In the genomic region with DNA sequence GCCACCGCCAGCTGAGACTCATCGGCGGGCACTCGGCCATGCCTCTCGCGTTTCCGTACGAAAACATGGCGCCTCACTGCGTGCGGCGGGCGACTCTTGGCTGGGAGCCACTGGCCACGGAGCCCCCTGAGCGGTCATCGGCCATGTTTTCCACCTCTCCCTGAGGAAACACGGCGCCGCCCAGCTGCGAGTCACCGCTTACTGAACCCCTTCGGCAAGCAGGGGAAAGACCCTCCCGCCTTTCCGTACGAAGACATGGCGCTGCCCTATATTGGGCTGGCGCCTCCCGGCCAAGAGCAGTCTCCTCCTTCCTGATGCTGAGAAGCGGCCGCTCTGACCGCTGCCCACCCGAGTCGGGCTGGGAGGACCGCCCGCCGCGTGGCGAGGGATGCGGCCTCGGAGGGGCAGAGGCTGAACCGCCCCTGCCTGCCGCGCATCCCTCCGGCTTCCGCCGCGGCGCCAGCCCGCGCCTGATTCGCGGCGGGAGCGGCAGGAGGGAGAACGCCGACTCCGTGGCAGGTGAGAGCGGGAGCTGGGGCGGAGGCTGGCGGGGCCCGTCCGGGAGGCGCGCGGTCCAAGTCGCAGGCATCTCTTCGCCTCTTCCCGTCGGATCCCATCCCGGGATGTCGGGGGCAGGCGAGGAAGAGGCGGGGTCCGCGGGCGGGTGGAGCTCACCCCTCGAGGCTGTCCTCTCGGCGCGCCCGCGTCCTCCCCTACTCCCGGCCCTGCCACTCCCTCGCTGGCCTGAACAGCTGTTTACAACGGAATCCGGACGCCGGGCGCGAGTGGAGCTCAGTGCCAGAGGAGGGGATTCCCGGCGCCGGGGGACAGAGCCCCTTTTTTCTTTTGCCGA, we compare ENCODE assay signal across 8 cellular contexts. TPM values are rescaled to one million over a fixed set of nuclear protein-coding genes. Genes with fewer than 3 reads are reported as not detected.
DNase-seq lines count a peak whose midpoint lies in the region; ATAC-seq and TF ChIP-seq lines count a peak whose summit lies in the region.

A gene with protein sequence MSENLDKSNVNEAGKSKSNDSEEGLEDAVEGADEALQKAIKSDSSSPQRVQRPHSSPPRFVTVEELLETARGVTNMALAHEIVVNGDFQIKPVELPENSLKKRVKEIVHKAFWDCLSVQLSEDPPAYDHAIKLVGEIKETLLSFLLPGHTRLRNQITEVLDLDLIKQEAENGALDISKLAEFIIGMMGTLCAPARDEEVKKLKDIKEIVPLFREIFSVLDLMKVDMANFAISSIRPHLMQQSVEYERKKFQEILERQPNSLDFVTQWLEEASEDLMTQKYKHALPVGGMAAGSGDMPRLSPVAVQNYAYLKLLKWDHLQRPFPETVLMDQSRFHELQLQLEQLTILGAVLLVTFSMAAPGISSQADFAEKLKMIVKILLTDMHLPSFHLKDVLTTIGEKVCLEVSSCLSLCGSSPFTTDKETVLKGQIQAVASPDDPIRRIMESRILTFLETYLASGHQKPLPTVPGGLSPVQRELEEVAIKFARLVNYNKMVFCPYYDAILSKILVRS (plus strand): TSS at position 299 of the 853 bp plus-strand sequence. CDS start 4,202 bp downstream, outside the sequence.

- H3K36me3 Mint-ChIP-seq in activated B cell treated with CpG ODN at 0.5 μM for 24 hours (ENCODE audit: low read depth) = peaks cover 11% of the 10 kb centered on the region

- CTCF ChIA-PET in activated B cell treated with CpG ODN at 0.5 μM for 24 hours (lab: Charles Lee) = interaction anchor here (3.1 kb wide), 1 partner anchor 26 kb away, joined by 14 read pairs; no protein-coding TSS in a partner anchor

- H3K9me3 ChIP-seq in spleen = no peaks in the 10 kb centered on the region

- H3K27ac Mint-ChIP-seq in activated B cell treated with CpG ODN at 0.5 μM for 24 hours = peak within 1 kb of the TSS; percentile 95

- TF ChIP-seq POLR2A in spleen (IDR thresholded peaks at IDR 0.05) = peak in 1 of 3 donors; percentile 43

- peak within 1 kb of the TSS; percentile 82 to 99 (median 93) for H3K4me3 ChIP-seq in spleen

- H3K4me1 ChIP-seq in spleen = peaks cover 5 to 48% (median 15%) of the 10 kb centered on the region in 6 donors

- H3K27me3 Mint-ChIP-seq in activated B cell treated with CpG ODN at 0.5 μM for 24 hours = peaks cover 8% of the 10 kb centered on the region

- intact Hi-C loops in activated B cell treated with CpG ODN at 0.5 μM for 24 hours (cut with micrococcal nuclease) (loop anchor here (1.0 to 2.0 kb wide), 8 partner anchors 23 to 1012 kb away; a partner anchor contains a TSS), spleen (cut with DNase I; ENCODE audit: low total_unique reads) (no loop called here)

- POLR2A ChIA-PET in activated B cell treated with CpG ODN at 0.5 μM for 24 hours (lab: Charles Lee) = interaction anchor here (0.7 to 2.4 kb wide), 9 partner anchors 24 to 219 kb away, joined by 3 to 12 read pairs (median 4); a partner anchor contains a TSS

- DNase-seq in AG08396 (ENCODE audit: low spot score) (peak; percentile 88), NCI-H2196 treated with DMSO at 0.1 percent for 48 hours (lab: John Stamatoyannopoulos, UW; ENCODE audit: unreplicated experiment) (peak; percentile 86), activated B cell treated with CpG ODN at 0.5 μM for 24 hours (peak; percentile 77), inferior parietal cortex (ENCODE audit: extremely low spot score) (peak; percentile 91), spleen (peak; percentile 97)
- DNase-seq in central memory CD4-positive, alpha-beta T cell = peak; percentile 75

- H3K4me3 Mint-ChIP-seq in activated B cell treated with CpG ODN at 0.5 μM for 24 hours = peak within 1 kb of the TSS; percentile 95

- peak within 1 kb of the TSS; percentile 87 to 99 (median 98) for H3K27ac ChIP-seq in spleen

- H3K9me3 Mint-ChIP-seq in activated B cell treated with CpG ODN at 0.5 μM for 24 hours = no peaks in the 10 kb centered on the region

- H3K4me1 Mint-ChIP-seq in activated B cell treated with CpG ODN at 0.5 μM for 24 hours = peaks cover 13% of the 10 kb centered on the region

- peaks cover 0 to 10% (median 0%) of the 10 kb centered on the region in 6 donors for H3K36me3 ChIP-seq in spleen

- 0 to 1% (median 0%) methylated on average over 30 to 94 of the region's 94 CpGs for WGBS in spleen, 5 donors

- ATAC-seq in GM18907 (IDR thresholded peaks at IDR 0.05; ENCODE audit: unreplicated experiment) (peak; percentile 85), HG03135 (IDR thresholded peaks at IDR 0.05; ENCODE audit: unreplicated experiment) (peak; percentile 81), activated B cell treated with CpG ODN at 0.5 μM for 24 hours (ENCODE audit: low read depth) (peak; percentile 85)

- no peaks in the 10 kb centered on the region for H3K27me3 ChIP-seq in spleen (replicated peaks in 1 of 7)

- TF ChIP-seq CTCF in activated B cell treated with CpG ODN at 0.5 μM for 24 hours (IDR thresholded peaks at IDR 0.05) (no peak), spleen (IDR thresholded peaks at IDR 0.05 in 8 of 11, conservative IDR thresholded peaks at IDR 0.05 in 3 of 11) (peak in 2 of 11 experiments; percentile 2 to 16)

RNA-seq across cellular contexts. Expression of the gene that starts here (rescaled TPM):
- 13.5 and 17.7 TPM in 2 replicates for total RNA-seq in activated B cell treated with CpG ODN at 0.5 μM for 24 hours
- 10 to 100 TPM; 14.4 to 48.2 (median 21.8) TPM for total RNA-seq in spleen
- polyA plus RNA-seq in spleen = 1 to 10 TPM; 1.8 to 3.5 (median 2.1) TPM

Comparison
In these comparisons a context has a peak if more than half of its experiments do, and no peak if none do; other contexts are left out.
1. Peak in every context shown above with its lines: DNase-seq, ATAC-seq, H3K4me3 ChIP-seq and H3K27ac ChIP-seq.